ENCODE assay signal across 8 cellular contexts in the genomic region with DNA sequence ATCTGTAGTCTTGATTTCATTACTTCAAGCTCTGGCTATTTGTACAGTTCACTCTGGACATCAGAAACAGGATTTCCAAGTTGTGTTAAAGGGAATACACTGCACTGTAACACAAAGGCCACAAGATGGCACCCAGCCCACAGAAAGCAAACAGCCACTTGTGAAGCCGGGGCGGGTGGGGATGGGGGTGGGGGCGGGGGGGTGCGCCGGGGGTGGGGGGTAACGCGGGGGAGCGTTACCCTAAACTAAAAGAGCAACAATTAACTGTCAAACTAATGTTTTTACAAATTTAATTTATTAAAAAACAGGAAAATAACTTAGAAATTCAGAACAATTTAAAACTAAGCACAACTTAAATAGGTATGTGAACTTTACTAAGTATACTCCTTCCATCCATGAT. TPM values are rescaled to one million over a fixed set of nuclear protein-coding genes. Genes with fewer than 3 reads are reported as not detected.
DNase-seq lines count a peak whose midpoint lies in the region; ATAC-seq and TF ChIP-seq lines count a peak whose summit lies in the region.

No MANE protein-coding gene starts in this region.

- H3K79me2 ChIP-seq in OCI-LY1 (ENCODE audit: insufficient read depth, low read length), result no peaks in the 10 kb centered on the region

- no peaks in the 10 kb centered on the region for H3K36me3 ChIP-seq in OCI-LY1 (ENCODE audit: insufficient read depth, low read length)
- no peaks in the 10 kb centered on the region for H3K36me3 ChIP-seq in cardiac muscle cell
- H3K36me3 ChIP-seq in psoas muscle (ENCODE audit: insufficient read depth in 1 of 2, low read depth in 1 of 2), result no peaks in the 10 kb centered on the region

- H3K9me3 ChIP-seq in OCI-LY1 (ENCODE audit: low read length), result no peaks in the 10 kb centered on the region
- no peaks in the 10 kb centered on the region for H3K9me3 ChIP-seq in cardiac muscle cell (ENCODE audit: low read depth)
- H3K9me3 ChIP-seq in psoas muscle, result no peaks in the 10 kb centered on the region

- peak; percentile 58 for ATAC-seq in activated CD8-positive, alpha-beta memory T cell treated with anti-CD3 and anti-CD28 coated beads, Interleukin-2, amount 10 ng/mL, durations not matched to agents 7 days and 5 days
- peak; percentile 69 for ATAC-seq in HG03135 (IDR thresholded peaks at IDR 0.05; ENCODE audit: unreplicated experiment)
- ATAC-seq in psoas muscle, result peak; percentile 41 to 80 (median 70)

- H4K20me1 ChIP-seq in OCI-LY1 (ENCODE audit: insufficient read depth, low read length), result no peaks in the 10 kb centered on the region

- CTCF ChIA-PET in activated CD8-positive, alpha-beta memory T cell treated with anti-CD3 and anti-CD28 coated beads, Interleukin-2, amount 10 ng/mL, durations not matched to agents 7 days and 5 days (lab: Charles Lee), result interaction anchor here (0.8 to 2.5 kb wide), 4 partner anchors 88 to 212 kb away, joined by 5 to 19 read pairs (median 7); partner anchors contain the start of gene SAT1
- CTCF ChIA-PET in activated naive CD4-positive, alpha-beta T cell treated with anti-CD3 and anti-CD28 coated beads, Interleukin-2, amount 10 ng/mL, durations not matched to agents 7 days and 5 days (lab: Charles Lee), result interaction anchor here (6.3 kb wide), 1 partner anchor 208 kb away, joined by 69 read pairs; no protein-coding TSS in a partner anchor

- H3K4me1 Mint-ChIP-seq in activated CD8-positive, alpha-beta memory T cell treated with anti-CD3 and anti-CD28 coated beads, Interleukin-2, amount 10 ng/mL, durations not matched to agents 7 days and 5 days, result peaks cover 3% of the 10 kb centered on the region
- H3K4me1 Mint-ChIP-seq in activated naive CD4-positive, alpha-beta T cell treated with anti-CD3 and anti-CD28 coated beads, Interleukin-2, amount 10 ng/mL, durations not matched to agents 7 days and 5 days, result peaks cover 2% of the 10 kb centered on the region

- WGBS in psoas muscle, 3 donors, result 0 to 3% (median 2%) methylated on average over 2 to 8 of the region's 8 CpGs

- no peaks in the 10 kb centered on the region for H3K9me2 ChIP-seq in OCI-LY1 (ENCODE audit: low read depth, low read length)

- intact Hi-C loops in psoas muscle (cut with DNase I), result loop anchor here (1.0 to 5.0 kb wide), 2 partner anchors 208 kb away; no protein-coding TSS in a partner anchor

- DNase-seq in activated CD8-positive, alpha-beta memory T cell treated with anti-CD3 and anti-CD28 coated beads, Interleukin-2, amount 10 ng/mL, durations not matched to agents 7 days and 5 days, result peak; percentile 53
- DNase-seq in activated CD8-positive, alpha-beta memory T cell treated with anti-CD3 and anti-CD28 coated beads for 24 hours, result no peak
- DNase-seq in activated naive CD4-positive, alpha-beta T cell treated with anti-CD3 and anti-CD28 coated beads, Interleukin-2, amount 10 ng/mL, durations not matched to agents 7 days and 5 days, result peak; percentile 57
- DNase-seq in cardiac muscle cell (ENCODE audit: low read depth in 1 of 2, low spot score in 1 of 2) (peak; percentile 66 to 73), psoas muscle (peak; percentile 41 to 62), coronary artery (ENCODE audit: low spot score) (no peak)

- TF ChIP-seq CTCF in OCI-LY1 (IDR thresholded peaks at IDR 0.05; ENCODE audit: low read length) (peak; percentile 16; the same call in 1 of the 2 replicates), cardiac muscle cell (IDR thresholded peaks at IDR 0.05; ENCODE audit: low read depth, low read length) (peak; percentile 36), psoas muscle (IDR thresholded peaks at IDR 0.05) (peak; percentile 41), coronary artery (IDR thresholded peaks at IDR 0.05) (no peak)

- no peak overlapping the region for H3K27ac Mint-ChIP-seq in activated CD8-positive, alpha-beta memory T cell treated with anti-CD3 and anti-CD28 coated beads, Interleukin-2, amount 10 ng/mL, durations not matched to agents 7 days and 5 days
- no peak overlapping the region for H3K27ac Mint-ChIP-seq in activated naive CD4-positive, alpha-beta T cell treated with anti-CD3 and anti-CD28 coated beads, Interleukin-2, amount 10 ng/mL, durations not matched to agents 7 days and 5 days

- H3K27me3 Mint-ChIP-seq in activated CD8-positive, alpha-beta memory T cell treated with anti-CD3 and anti-CD28 coated beads, Interleukin-2, amount 10 ng/mL, durations not matched to agents 7 days and 5 days, result no peaks in the 10 kb centered on the region
- no peaks in the 10 kb centered on the region for H3K27me3 Mint-ChIP-seq in activated naive CD4-positive, alpha-beta T cell treated with anti-CD3 and anti-CD28 coated beads, Interleukin-2, amount 10 ng/mL, durations not matched to agents 7 days and 5 days

- H3K4me1 ChIP-seq in OCI-LY1 (ENCODE audit: insufficient read depth, low read length, severe bottlenecking), result no peaks in the 10 kb centered on the region
- H3K4me1 ChIP-seq in cardiac muscle cell (ENCODE audit: low read depth), result no peaks in the 10 kb centered on the region
- no peaks in the 10 kb centered on the region for H3K4me1 ChIP-seq in psoas muscle

- H3K4me3 ChIP-seq in OCI-LY1 (ENCODE audit: low read depth, low read length, poor library complexity, severe bottlenecking) (no peak overlapping the region), cardiac muscle cell (peak overlapping the region; percentile 37), psoas muscle (no peak overlapping the region), coronary artery (no peak overlapping the region)

- no peak overlapping the region for H3K4me2 ChIP-seq in OCI-LY1 (ENCODE audit: low read length)

- no peaks in the 10 kb centered on the region for H3K9me3 Mint-ChIP-seq in activated CD8-positive, alpha-beta memory T cell treated with anti-CD3 and anti-CD28 coated beads, Interleukin-2, amount 10 ng/mL, durations not matched to agents 7 days and 5 days (ENCODE audit: low read depth)
- H3K9me3 Mint-ChIP-seq in activated naive CD4-positive, alpha-beta T cell treated with anti-CD3 and anti-CD28 coated beads, Interleukin-2, amount 10 ng/mL, durations not matched to agents 7 days and 5 days, result no peaks in the 10 kb centered on the region

- H3K27ac ChIP-seq in OCI-LY1 (ENCODE audit: low read depth, low read length, poor library complexity, severe bottlenecking), result no peak overlapping the region
- H3K27ac ChIP-seq in cardiac muscle cell, result no peak overlapping the region
- no peak overlapping the region for H3K27ac ChIP-seq in psoas muscle
- H3K27ac ChIP-seq in coronary artery, result no peak overlapping the region

- H2AFZ ChIP-seq in OCI-LY1 (ENCODE audit: low read length), result no peak overlapping the region

- H3K27me3 ChIP-seq in OCI-LY1 (ENCODE audit: insufficient read depth, low read length), result no peaks in the 10 kb centered on the region
- no peaks in the 10 kb centered on the region for H3K27me3 ChIP-seq in cardiac muscle cell
- H3K27me3 ChIP-seq in psoas muscle (ENCODE audit: insufficient read depth in 3 of 3, low read length in 2 of 3), result no peaks in the 10 kb centered on the region

- H3K36me3 Mint-ChIP-seq in activated CD8-positive, alpha-beta memory T cell treated with anti-CD3 and anti-CD28 coated beads, Interleukin-2, amount 10 ng/mL, durations not matched to agents 7 days and 5 days, result no peaks in the 10 kb centered on the region
- no peaks in the 10 kb centered on the region for H3K36me3 Mint-ChIP-seq in activated naive CD4-positive, alpha-beta T cell treated with anti-CD3 and anti-CD28 coated beads, Interleukin-2, amount 10 ng/mL, durations not matched to agents 7 days and 5 days

- H3F3A ChIP-seq in OCI-LY1 (ENCODE audit: insufficient read depth, low read length), result no peaks in the 10 kb centered on the region

- no peak overlapping the region for H3K9ac ChIP-seq in OCI-LY1 (ENCODE audit: low read length)

- H3K4me3 Mint-ChIP-seq in activated CD8-positive, alpha-beta memory T cell treated with anti-CD3 and anti-CD28 coated beads, Interleukin-2, amount 10 ng/mL, durations not matched to agents 7 days and 5 days, result no peak overlapping the region
- H3K4me3 Mint-ChIP-seq in activated naive CD4-positive, alpha-beta T cell treated with anti-CD3 and anti-CD28 coated beads, Interleukin-2, amount 10 ng/mL, durations not matched to agents 7 days and 5 days, result no peak overlapping the region

RNA-seq across cellular contexts. Expression of gene PRDX4, which starts 27.3 kb away (rescaled TPM):
- total RNA-seq in activated CD8-positive, alpha-beta memory T cell treated with anti-CD3 and anti-CD28 coated beads, Interleukin-2, amount 10 ng/mL, durations not matched to agents 7 days and 5 days, result 10 to 100 TPM; 31.7 to 35.5 TPM
- 353 and 397 TPM in 2 replicates for total RNA-seq in cardiac muscle cell
- 402 and 404 TPM in 2 replicates for polyA plus RNA-seq in cardiac muscle cell
- total RNA-seq in psoas muscle, result 10 to 100 TPM; 15.4 to 31.8 (median 23.9) TPM
- 100 to 1,000 TPM in 1 of 3 donors, 10 to 100 TPM in 2; 33.0 to 103 (median 36.6) TPM for polyA plus RNA-seq in psoas muscle

RNA-seq across cellular contexts. Expression of gene ACOT9, which starts 48.5 kb away (rescaled TPM):
- total RNA-seq in activated CD8-positive, alpha-beta memory T cell treated with anti-CD3 and anti-CD28 coated beads, Interleukin-2, amount 10 ng/mL, durations not matched to agents 7 days and 5 days, result 10 to 100 TPM; 37.7 to 49.0 TPM
- total RNA-seq in cardiac muscle cell, result 20.2 and 22.2 TPM in 2 replicates
- 31.1 and 37.2 TPM in 2 replicates for polyA plus RNA-seq in cardiac muscle cell
- total RNA-seq in psoas muscle, result 10 to 100 TPM; 21.7 to 58.9 (median 44.5) TPM
- 10 to 100 TPM; 22.0 to 35.4 (median 23.5) TPM for polyA plus RNA-seq in psoas muscle

Comparison
In these comparisons a context has a peak if more than half of its experiments do, and no peak if none do; other contexts are left out.
1. DNase-seq: peak in activated CD8-positive, alpha-beta memory T cell treated with anti-CD3 and anti-CD28 coated beads, Interleukin-2, amount 10 ng/mL, durations not matched to agents 7 days and 5 days (single experiment), activated naive CD4-positive, alpha-beta T cell treated with anti-CD3 and anti-CD28 coated beads, Interleukin-2, amount 10 ng/mL, durations not matched to agents 7 days and 5 days (single experiment), cardiac muscle cell (2 of 2) and psoas muscle (2 of 2); none in activated CD8-positive, alpha-beta memory T cell treated with anti-CD3 and anti-CD28 coated beads for 24 hours (single experiment) and coronary artery (single experiment).
2. Peak in every context shown above with its lines, with median percentiles within 50 percentile points of each other: ATAC-seq.